17 cellular contexts compared by ENCODE assay signal in the genomic region with DNA sequence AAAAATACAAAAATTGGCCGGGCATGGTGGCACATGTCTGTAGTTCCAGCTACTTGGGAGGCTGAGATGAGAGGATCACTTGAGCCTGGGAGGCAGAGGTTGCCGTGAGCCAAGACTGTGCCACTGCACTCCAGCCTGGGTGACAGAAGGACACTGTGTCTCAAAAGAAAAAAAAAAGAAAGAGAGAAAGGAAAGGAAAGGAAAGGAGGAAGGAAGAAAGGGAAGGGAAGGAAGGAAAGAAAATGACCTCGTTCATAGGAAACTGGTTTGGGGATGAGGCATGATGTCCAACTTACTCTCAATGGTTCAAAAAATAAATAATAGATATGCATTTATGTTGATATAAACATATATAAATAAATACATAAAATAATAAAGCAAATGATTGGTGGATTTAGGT.
"Had no signal": no experiment of that assay in that cellular context is flagged by ENCODE, and none has a peak within 500 bp of the region (broad histone marks: within the 10 kb centered on the region; RNA-seq: fewer than 3 reads in every experiment).

No MANE protein-coding gene starts in this region.

- H3K4me1 ChIP-seq: colonic mucosa, parathyroid adenoma, prostate gland had no signal

- H3K27ac ChIP-seq: colonic mucosa, heart right ventricle, parathyroid adenoma, prostate gland, right lobe of liver, spleen had no signal

- H3K9me3 ChIP-seq: colonic mucosa, heart right ventricle, prostate gland, right lobe of liver, spleen, thoracic aorta had no signal

- H3K9ac ChIP-seq: parathyroid adenoma had no signal

- H3K4me3 ChIP-seq: colonic mucosa, heart right ventricle, prostate gland, right lobe of liver, spleen had no signal

- H3K27me3 ChIP-seq: colonic mucosa, heart right ventricle, right lobe of liver had no signal

- DNase-seq: colonic mucosa; endodermal cell; erythroblast; foreskin melanocyte; heart right ventricle; hypothalamus; mesendoderm; naive B cell; occipital lobe; right lobe of liver; spleen; stimulated activated CD4-positive, alpha-beta T cell treated with anti-CD3 and anti-CD28 coated beads, Interleukin-2, amount 100 ng/mL, for 24 hours; stimulated activated CD4-positive, alpha-beta T cell treated with anti-CD3 and anti-CD28 coated beads, Interleukin-4, amount 100 ng/mL, for 4 hours; substantia nigra had no signal

- H3K36me3 ChIP-seq: colonic mucosa, heart right ventricle, prostate gland, right lobe of liver, spleen, thoracic aorta had no signal
